ENCODE assay signal across 8 cellular contexts in genomic region chr2:211745295-211746097, GRCh38.
DNase-seq lines count a peak whose midpoint lies in the region; ATAC-seq and TF ChIP-seq lines count a peak whose summit lies in the region.

No MANE protein-coding gene starts in this region.

- no peaks in the 10 kb centered on the region for H3K27me3 Mint-ChIP-seq in nephron progenitor cell (ENCODE audit: low read depth, poor library complexity)

- ATAC-seq in GM18867 (IDR thresholded peaks at IDR 0.05; ENCODE audit: unreplicated experiment) (peak; percentile 98), HG02973 (IDR thresholded peaks at IDR 0.05; ENCODE audit: unreplicated experiment) (peak; percentile 97), esophagus mucosa (peak; percentile 78)

- peaks cover 5% of the 10 kb centered on the region for H3K4me1 Mint-ChIP-seq in nephron progenitor cell

- no peaks in the 10 kb centered on the region for H3K36me3 Mint-ChIP-seq in nephron progenitor cell (ENCODE audit: low read depth)

- no peak overlapping the region for H3K4me3 Mint-ChIP-seq in nephron progenitor cell

- DNase-seq in COLO829 (ENCODE audit: low spot score) (peak; percentile 58), NCI-H146 (lab: John Stamatoyannopoulos, UW) (peak; percentile 65), SW480 (ENCODE audit: low spot score) (peak; percentile 68), nephron progenitor cell (peak; percentile 45)
- no peak for DNase-seq in central memory CD4-positive, alpha-beta T cell

- TF ChIP-seq CTCF in nephron progenitor cell (IDR thresholded peaks at IDR 0.05): peak; percentile 91

- H3K27ac Mint-ChIP-seq in nephron progenitor cell: no peak overlapping the region

- no peaks in the 10 kb centered on the region for H3K9me3 Mint-ChIP-seq in nephron progenitor cell
